In genomic region chr20:36150847-36151539, GRCh38 we compare ENCODE assay signal across 1 cellular context.
TF ChIP-seq lines count a peak whose summit lies in the region.

No MANE protein-coding gene starts in this region.

TF ChIP-seq in HepG2, 621 proteins besides CTCF, POLR2A, EP300 and RAD21 (continued from another document and continues in another):
- TF ChIP-seq HOXD1 (CRISPR knock-in tag; IDR thresholded peaks at IDR 0.05) (no peak; the same call in 1 of the 2 replicates), ZNF451 (CRISPR knock-in tag; IDR thresholded peaks at IDR 0.05) (0 out of 2 replicates have a peak, but pooled peaks have one; percentile 34), RXRB (CRISPR knock-in tag; IDR thresholded peaks at IDR 0.05; ENCODE audit: borderline replicate concordance) (peak; percentile 93), ETV5 (CRISPR knock-in tag; IDR thresholded peaks at IDR 0.05; ENCODE audit: borderline replicate concordance) (peak; percentile 99), ZNF605 (CRISPR knock-in tag; IDR thresholded peaks at IDR 0.05) (peak; percentile 93), AHR (CRISPR knock-in tag; IDR thresholded peaks at IDR 0.05) (peak; percentile 24), HIVEP1 (CRISPR knock-in tag; IDR thresholded peaks at IDR 0.05) (peak; percentile 56; the same call in 1 of the 2 replicates), HDAC6 (IDR thresholded peaks at IDR 0.05; ENCODE audit: low read depth, low read length) (no peak), CSRNP2 (CRISPR knock-in tag; conservative IDR thresholded peaks at IDR 0.05; ENCODE audit: low read depth) (no peak), TARDBP (CRISPR knock-in tag; IDR thresholded peaks at IDR 0.05) (peak; percentile 62; the same call in 1 of the 2 replicates), SP140L (CRISPR knock-in tag; IDR thresholded peaks at IDR 0.05; ENCODE audit: borderline replicate concordance) (peak; percentile 39; the same call in 1 of the 2 replicates), GATA4 (IDR thresholded peaks at IDR 0.05; ENCODE audit: borderline replicate concordance, low read depth) (peak; percentile 58; the same call in 1 of the 2 replicates), PHF21A (CRISPR knock-in tag; IDR thresholded peaks at IDR 0.05) (peak; percentile 91), SRY (CRISPR knock-in tag; IDR thresholded peaks at IDR 0.05) (0 out of 2 replicates have a peak, but pooled peaks have one; percentile 52), ZNF503 (CRISPR knock-in tag; IDR thresholded peaks at IDR 0.05) (peak; percentile 84), ARID2 (CRISPR knock-in tag; IDR thresholded peaks at IDR 0.05; ENCODE audit: borderline replicate concordance) (no peak), FUBP1 (CRISPR knock-in tag; IDR thresholded peaks at IDR 0.05; ENCODE audit: borderline replicate concordance) (0 out of 2 replicates have a peak, but pooled peaks have one; percentile 83), ZMYM2 (CRISPR knock-in tag; IDR thresholded peaks at IDR 0.05) (peak; percentile 64), BCL6 (CRISPR knock-in tag; IDR thresholded peaks at IDR 0.05) (peak; percentile 56; the same call in 1 of the 2 replicates), SYNCRIP (IDR thresholded peaks at IDR 0.05; ENCODE audit: insufficient read depth, low read depth, low read length) (no peak), ZNF816 (CRISPR knock-in tag; IDR thresholded peaks at IDR 0.05; ENCODE audit: borderline replicate concordance) (no peak), ZNF383 (CRISPR knock-in tag; IDR thresholded peaks at IDR 0.05; ENCODE audit: borderline replicate concordance) (no peak), ATAD3A (CRISPR knock-in tag; IDR thresholded peaks at IDR 0.05) (no peak), ZBED4 (CRISPR knock-in tag; IDR thresholded peaks at IDR 0.05; ENCODE audit: borderline replicate concordance) (peak; percentile 0; the same call in 1 of the 2 replicates), SETDB1 (CRISPR knock-in tag; IDR thresholded peaks at IDR 0.05; ENCODE audit: borderline replicate concordance) (no peak), HINFP (CRISPR knock-in tag; IDR thresholded peaks at IDR 0.05; ENCODE audit: low read depth) (peak; percentile 57; the same call in 1 of the 2 replicates), ZNF317 (CRISPR knock-in tag; IDR thresholded peaks at IDR 0.05) (0 out of 2 replicates have a peak, but pooled peaks have one; percentile 66), THAP11 (CRISPR knock-in tag; IDR thresholded peaks at IDR 0.05) (peak; percentile 75), ZFP36 (IDR thresholded peaks at IDR 0.05; ENCODE audit: borderline replicate concordance, low read depth, low read length, partially characterized antibody) (no peak), ZNF598 (CRISPR knock-in tag; IDR thresholded peaks at IDR 0.05; ENCODE audit: borderline replicate concordance) (no peak; the same call in 1 of the 2 replicates), ZNF18 (CRISPR knock-in tag; IDR thresholded peaks at IDR 0.05; ENCODE audit: insufficient replicate concordance) (peak; percentile 72), GFI1 (CRISPR knock-in tag; IDR thresholded peaks at IDR 0.05; ENCODE audit: borderline replicate concordance) (peak; percentile 97), ARID3A (IDR thresholded peaks at IDR 0.05; ENCODE audit: low read depth, low read length) (no peak), MBNL3 (CRISPR knock-in tag; conservative IDR thresholded peaks at IDR 0.05) (no peak), ZNF264 (CRISPR knock-in tag; IDR thresholded peaks at IDR 0.05) (peak; percentile 55; the same call in 1 of the 2 replicates), ZNF557 (CRISPR knock-in tag; IDR thresholded peaks at IDR 0.05) (peak; percentile 43; the same call in 1 of the 2 replicates), SPEN (CRISPR knock-in tag; IDR thresholded peaks at IDR 0.05; ENCODE audit: low read depth) (0 out of 2 replicates have a peak, but pooled peaks have one; percentile 62), ZNF639 (CRISPR knock-in tag; conservative IDR thresholded peaks at IDR 0.05) (no peak), FOXP1 (IDR thresholded peaks at IDR 0.05) (no peak), FOXP1 (CRISPR knock-in tag; IDR thresholded peaks at IDR 0.05) (peak; percentile 37; the same call in 1 of the 2 replicates), MED1 (CRISPR knock-in tag; IDR thresholded peaks at IDR 0.05) (peak; percentile 94), ZNF512B (CRISPR knock-in tag; IDR thresholded peaks at IDR 0.05; ENCODE audit: borderline replicate concordance) (no peak), MEIS2 (CRISPR knock-in tag; IDR thresholded peaks at IDR 0.05) (peak; percentile 62; the same call in 1 of the 2 replicates), ZMYM3 (CRISPR knock-in tag; IDR thresholded peaks at IDR 0.05) (peak; percentile 97)
